Comparison of ENCODE assay signal across 17 cellular contexts in the genomic region with DNA sequence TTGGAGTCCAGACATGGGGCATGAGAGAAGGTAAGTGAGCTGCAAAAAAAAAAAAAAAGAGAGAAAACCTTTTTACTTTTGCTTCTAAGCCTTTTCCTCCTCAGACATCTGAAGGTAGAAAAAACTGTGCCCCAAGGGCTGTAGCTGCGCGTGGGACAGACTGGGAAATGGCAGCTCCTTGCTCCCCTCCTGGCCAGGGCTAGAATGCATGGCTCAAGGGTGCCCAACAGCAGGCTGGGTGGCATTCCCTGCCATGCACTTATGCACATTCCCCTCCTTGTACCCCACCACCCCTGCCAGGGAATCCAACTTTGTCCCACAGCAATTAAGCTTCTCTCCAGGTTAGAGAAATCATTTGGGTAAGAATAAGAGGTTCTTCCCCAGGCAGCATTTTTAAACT.
"Had no signal": no experiment of that assay in that cellular context is flagged by ENCODE, and none has a peak within 500 bp of the region (broad histone marks: within the 10 kb centered on the region; RNA-seq: fewer than 3 reads in every experiment).

No MANE protein-coding gene starts in this region.

- H3K4me1 ChIP-seq: gastroesophageal sphincter, prostate gland, suprapubic skin had no signal

- FAIRE-seq: small intestine had no signal

- DNase-seq: activated CD4-positive, alpha-beta T cell treated with anti-CD3 and anti-CD28 coated beads for 1 hour; activated CD4-positive, alpha-beta T cell treated with anti-CD3 and anti-CD28 coated beads, Interleukin-2, amount 50 U/mL, for 4 hours; activated naive CD4-positive, alpha-beta T cell treated with anti-CD3 and anti-CD28 coated beads for 36 hours; activated naive CD8-positive, alpha-beta T cell treated with anti-CD3 and anti-CD28 coated beads, Interleukin-2, amount 50 U/mL, for 24 hours; aorta; small intestine; stimulated activated CD4-positive, alpha-beta T cell treated with anti-CD3 and anti-CD28 coated beads, Interleukin-4, amount 100 ng/mL, for 24 hours; stimulated activated naive CD8-positive, alpha-beta T cell treated with anti-CD3 and anti-CD28 coated beads, Interleukin-15, Interleukin-2, amounts not matched to agents 100 U/mL and 50 U/mL, for 24 hours had no signal

- H3K27me3 Mint-ChIP-seq: activated naive CD8-positive, alpha-beta T cell treated with anti-CD3 and anti-CD28 coated beads, Interleukin-2, amount 50 U/mL, for 24 hours; dendritic cell treated with granulocyte-macrophage colony-stimulating factor and Interleukin-4, amounts not matched to agents 40 ng/mL and 50 ng/mL, for 4 days; type B pancreatic cell had no signal

- H3K27me3 ChIP-seq: gastroesophageal sphincter, suprapubic skin had no signal

- H3K27ac ChIP-seq: gastroesophageal sphincter, prostate gland, suprapubic skin had no signal

- H3K9me3 ChIP-seq: prostate gland, suprapubic skin had no signal

- H3K36me3 Mint-ChIP-seq: type B pancreatic cell had no signal

- H3K4me3 ChIP-seq: gastroesophageal sphincter, prostate gland, suprapubic skin had no signal

- ATAC-seq: activated naive CD8-positive, alpha-beta T cell treated with anti-CD3 and anti-CD28 coated beads, Interleukin-2, amount 50 U/mL, for 24 hours; gastroesophageal sphincter; right cardiac atrium; stimulated activated naive CD8-positive, alpha-beta T cell treated with anti-CD3 and anti-CD28 coated beads, Interleukin-15, Interleukin-2, amounts not matched to agents 100 U/mL and 50 U/mL, for 24 hours had no signal

- H3K36me3 ChIP-seq: gastroesophageal sphincter, prostate gland, suprapubic skin had no signal

- H3K4me1 Mint-ChIP-seq: activated naive CD8-positive, alpha-beta T cell treated with anti-CD3 and anti-CD28 coated beads, Interleukin-2, amount 50 U/mL, for 24 hours; nephron had no signal

- H3K27ac Mint-ChIP-seq: activated naive CD4-positive, alpha-beta T cell treated with anti-CD3 and anti-CD28 coated beads for 36 hours; activated naive CD8-positive, alpha-beta T cell treated with anti-CD3 and anti-CD28 coated beads, Interleukin-2, amount 50 U/mL, for 24 hours; activated T-helper 2 cell treated with anti-CD3 and anti-CD28 coated beads, Interferon-gamma antibody, Interleukin-2, Interleukin-4, amounts not matched to agents 10 μg/mL and 5 μg/mL and 100 μg/mL, durations not matched to agents 14 hours and 24 hours and 36 hours; dendritic cell treated with granulocyte-macrophage colony-stimulating factor and Interleukin-4, amounts not matched to agents 40 ng/mL and 50 ng/mL, for 4 days; T-helper 2 cell treated with Interferon-gamma antibody and Interleukin-4, amounts not matched to agents 5 μg/mL and 100 μg/mL, for 36 hours; type B pancreatic cell had no signal

- H3K4me3 Mint-ChIP-seq: activated naive CD4-positive, alpha-beta T cell treated with anti-CD3 and anti-CD28 coated beads for 36 hours; activated naive CD8-positive, alpha-beta T cell treated with anti-CD3 and anti-CD28 coated beads, Interleukin-2, amount 50 U/mL, for 24 hours; dendritic cell treated with granulocyte-macrophage colony-stimulating factor and Interleukin-4, amounts not matched to agents 40 ng/mL and 50 ng/mL, for 4 days; nephron; T-helper 2 cell treated with Interferon-gamma antibody and Interleukin-4, amounts not matched to agents 5 μg/mL and 100 μg/mL, for 36 hours; type B pancreatic cell had no signal
